ENCODE assay signal across 1 cellular context in genomic region chr11:65713212-65713969, GRCh38.
TF ChIP-seq lines count a peak whose summit lies in the region.

No MANE protein-coding gene starts in this region.

TF ChIP-seq in WTC11, 78 proteins besides CTCF, POLR2A, EP300 and RAD21 (continued from another document):
- TF ChIP-seq PRDM15 (CRISPR knock-in tag; IDR thresholded peaks at IDR 0.05), result no peak
- no peak for TF ChIP-seq ATF3 (CRISPR knock-in tag; conservative IDR thresholded peaks at IDR 0.05)
